In the genomic region with DNA sequence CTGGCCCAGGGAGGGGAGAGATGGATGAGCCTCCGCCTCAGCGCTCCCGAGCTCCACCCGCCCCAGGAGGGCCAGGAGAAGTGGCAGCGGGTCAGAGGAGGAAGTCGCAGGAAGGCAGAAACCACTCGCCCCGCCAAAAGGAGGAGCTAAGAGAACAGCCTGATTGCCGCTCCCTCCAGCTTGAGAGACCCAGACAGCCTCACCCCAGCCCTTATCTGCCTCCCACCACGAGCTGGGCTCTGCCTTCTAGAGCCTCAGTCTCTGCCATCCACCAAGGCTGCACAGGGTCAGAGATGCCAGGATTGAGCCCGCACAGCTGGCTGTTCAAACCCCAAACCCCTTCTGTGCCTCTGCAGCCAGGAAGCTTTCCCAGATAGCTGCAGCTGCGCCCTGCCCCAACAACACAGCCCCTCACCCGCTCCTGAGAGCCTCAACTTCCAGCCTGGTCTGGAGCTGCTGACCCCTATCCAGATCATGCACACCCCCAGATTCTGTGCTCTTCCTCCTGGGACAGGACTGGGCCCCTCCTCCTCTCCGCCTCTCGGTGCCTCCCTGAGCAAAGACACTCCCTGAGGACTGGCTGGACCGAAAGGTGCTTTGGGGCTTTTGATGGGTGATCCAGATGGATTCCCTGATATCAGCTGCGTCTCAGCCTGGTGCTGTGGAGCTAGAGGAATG, we compare ENCODE assay signal across 8 cellular contexts. TPM values are rescaled to one million over a fixed set of nuclear protein-coding genes. Genes with fewer than 3 reads are reported as not detected.
DNase-seq lines count a peak whose midpoint lies in the region; ATAC-seq and TF ChIP-seq lines count a peak whose summit lies in the region.

No MANE protein-coding gene starts in this region.

- TF ChIP-seq RAD21 in IMR-90 (IDR thresholded peaks at IDR 0.05; ENCODE audit: low read length), result no peak

- H3K56ac ChIP-seq in IMR-90 (ENCODE audit: extremely low read depth, insufficient read depth, low read length), result no peak overlapping the region

- peak overlapping the region; percentile 39; the same call in 1 of the 2 replicates for H3K4me2 ChIP-seq in IMR-90 (ENCODE audit: low read depth, low read length)

- TF ChIP-seq CTCF in GM12872 (IDR thresholded peaks at IDR 0.05; ENCODE audit: insufficient read depth, low read depth, low read length) (0 out of 3 replicates have a peak, but pooled peaks have one; percentile 8), IMR-90 (conservative IDR thresholded peaks at IDR 0.05; ENCODE audit: low read depth, low read length) (no peak), heart left ventricle (IDR thresholded peaks at IDR 0.05) (peak in 3 of 12 donors; percentile 3 to 25 (median 10))

- peak overlapping the region in 1 of 2 experiments; percentile 79; a peak in 2 of 4 replicates for H4K8ac ChIP-seq in IMR-90 (ENCODE audit: low read depth in 2 of 2, low read length in 2 of 2)

- peak overlapping the region; percentile 94 for H2AFZ ChIP-seq in IMR-90 (replicated peaks; ENCODE audit: low read length, poor library complexity)

- peaks cover 8% of the 10 kb centered on the region; the same call in 1 of the 2 replicates for H3K4me1 ChIP-seq in IMR-90 (ENCODE audit: control insufficient read depth, insufficient read depth, low read length)
- peaks cover 0 to 46% (median 21%) of the 10 kb centered on the region in 12 donors for H3K4me1 ChIP-seq in heart left ventricle

- H3K18ac ChIP-seq in IMR-90 (ENCODE audit: low read depth, low read length), result no peak overlapping the region

- H4K20me1 ChIP-seq in IMR-90 (ENCODE audit: insufficient read depth, low read length), result no peaks in the 10 kb centered on the region

- 15% methylated on average over 2 of the region's 17 CpGs; no CpG with 5 or more reads in 1 of the 2 experiments for WGBS in IMR-90 (ENCODE audit: extremely low coverage in 2 of 2, insufficient read length in 1 of 2), 2 experiments
- WGBS in heart left ventricle, 4 donors, result 25 to 38% (median 27%) methylated on average over 15 to 17 of the region's 17 CpGs

- H3K9me1 ChIP-seq in IMR-90 (ENCODE audit: insufficient read depth, low read length), result peaks cover 4% of the 10 kb centered on the region; the same call in 1 of the 2 replicates

- peaks cover 51% of the 10 kb centered on the region for H3K27me3 ChIP-seq in IMR-90 (ENCODE audit: control insufficient read depth, insufficient read depth, low read length)
- H3K27me3 ChIP-seq in heart left ventricle, result peaks cover 3 to 29% (median 11%) of the 10 kb centered on the region in 9 donors

- in situ Hi-C loops in IMR-90 (cut with MboI; ENCODE audit: low sequenced_read_pairs), result no loop called here

- H2AK9ac ChIP-seq in IMR-90 (replicated peaks; ENCODE audit: low read depth, low read length, poor library complexity), result no peak overlapping the region

- TF ChIP-seq POLR2A in IMR-90 (IDR thresholded peaks at IDR 0.05; ENCODE audit: low read depth, low read length) (no peak), heart left ventricle (IDR thresholded peaks at IDR 0.05) (no peak)

- no peak overlapping the region for H3K14ac ChIP-seq in IMR-90 (replicated peaks; ENCODE audit: low read depth, low read length)

- intact Hi-C loops in IMR-90 (cut with micrococcal nuclease), result no loop called here
- intact Hi-C loops in heart left ventricle (cut with DNase I), result loop anchor here in 1 of 10 donors (5.0 kb wide), 1 partner anchor 37 kb away; no protein-coding TSS in a partner anchor

- no TSS peak for BruUV-seq in IMR-90 (replicated peaks; lab: Mats Ljungman, UMichigan)

- H2BK120ac ChIP-seq in IMR-90 (ENCODE audit: low read depth, low read length), result no peak overlapping the region

- no peak overlapping the region for H3K23ac ChIP-seq in IMR-90 (ENCODE audit: low read depth, low read length)

- no peak overlapping the region for H3K4ac ChIP-seq in IMR-90 (ENCODE audit: low read depth, low read length)

- H2BK5ac ChIP-seq in IMR-90 (ENCODE audit: low read depth, low read length, poor library complexity, severe bottlenecking), result no peak overlapping the region

- H3K9me3 ChIP-seq in IMR-90 (ENCODE audit: control insufficient read depth, insufficient read depth, low read length) (no peaks in the 10 kb centered on the region), heart left ventricle (no peaks in the 10 kb centered on the region)

- no peak overlapping the region for H3K4me3 ChIP-seq in IMR-90 (ENCODE audit: insufficient read depth, low read depth, low read length)
- peak overlapping the region in 10 of 12 donors; percentile 21 to 69 (median 56) for H3K4me3 ChIP-seq in heart left ventricle

- no peak overlapping the region for H2AK5ac ChIP-seq in IMR-90 (ENCODE audit: low read depth, low read length)

- ATAC-seq in IMR-90 (ENCODE audit: low read depth), result peak; percentile 71
- peak in 3 of 4 donors; percentile 67 to 73 (median 72) for ATAC-seq in heart left ventricle
- ATAC-seq in GM21390 (IDR thresholded peaks at IDR 0.05; ENCODE audit: unreplicated experiment), result no peak
- no peak for ATAC-seq in HG02759 (IDR thresholded peaks at IDR 0.05; ENCODE audit: unreplicated experiment)

- no peak overlapping the region for H2BK15ac ChIP-seq in IMR-90 (ENCODE audit: low read depth, low read length)

- H2BK20ac ChIP-seq in IMR-90 (ENCODE audit: low read depth, low read length), result no peak overlapping the region

- H3K27ac ChIP-seq in IMR-90 (ENCODE audit: insufficient read depth, low read length) (no peak overlapping the region), heart left ventricle (peak overlapping the region in 11 of 12 donors; percentile 0 to 86 (median 40))

- no peak overlapping the region for H3K9ac ChIP-seq in IMR-90 (ENCODE audit: low read depth, low read length)

- CTCF ChIA-PET in IMR-90 (lab: Yijun Ruan, JAX), result interaction anchor here (0.7 to 1.0 kb wide), 2 partner anchors 43 to 1355 kb away, joined by 3 to 5 read pairs; no protein-coding TSS in a partner anchor

- dilution Hi-C loops in IMR-90 (cut with HindIII; ENCODE audit: low sequenced_read_pairs, unreplicated experiment), result no loop called here

- DNase-seq in IMR-90, result no peak
- DNase-seq in SHP77 (lab: John Stamatoyannopoulos, UW), result peak; percentile 77 to 83
- peak; percentile 61 for DNase-seq in activated effector memory CD4-positive, alpha-beta T cell treated with Interleukin-2 at 50 U/mL for 16 hours
- DNase-seq in heart left ventricle, result peak; percentile 65 to 82 (median 68)
- DNase-seq in renal cortical epithelial cell (ENCODE audit: low read depth), result peak; percentile 9

- no peak overlapping the region for H4K5ac ChIP-seq in IMR-90 (ENCODE audit: low read depth, low read length)

- H3K36me3 ChIP-seq in IMR-90 (ENCODE audit: control insufficient read depth, insufficient read depth, low read length) (no peaks in the 10 kb centered on the region), heart left ventricle (no peaks in the 10 kb centered on the region)

- no peaks in the 10 kb centered on the region for H3K79me1 ChIP-seq in IMR-90 (ENCODE audit: low read depth in 1 of 2, low read length in 2 of 2)

- POLR2A ChIA-PET in IMR-90 (lab: Charles Lee; ENCODE audit: unreplicated experiment), result no interaction called here

- H4K91ac ChIP-seq in IMR-90 (ENCODE audit: insufficient read depth, low read depth, low read length), result no peak overlapping the region

TF ChIP-seq in IMR-90, 13 proteins besides CTCF, POLR2A, EP300 and RAD21:
- TF ChIP-seq NFE2L2 (IDR thresholded peaks at IDR 0.05; ENCODE audit: low read depth, low read length), result no peak
- TF ChIP-seq MAZ (IDR thresholded peaks at IDR 0.05; ENCODE audit: borderline replicate concordance, low read depth, low read length), result no peak
- TF ChIP-seq RFX5 (IDR thresholded peaks at IDR 0.05; ENCODE audit: low read depth, low read length), result no peak
- no peak for TF ChIP-seq CEBPB (IDR thresholded peaks at IDR 0.05; ENCODE audit: low read depth, low read length)
- TF ChIP-seq BHLHE40 (IDR thresholded peaks at IDR 0.05; ENCODE audit: low read depth, low read length), result no peak
- TF ChIP-seq MAFK (IDR thresholded peaks at IDR 0.05; ENCODE audit: low read depth, low read length), result no peak
- TF ChIP-seq RCOR1 (IDR thresholded peaks at IDR 0.05; ENCODE audit: insufficient replicate concordance, low read length), result no peak
- TF ChIP-seq ELK1 (IDR thresholded peaks at IDR 0.05; ENCODE audit: borderline replicate concordance, low read depth, low read length), result no peak

RNA-seq across cellular contexts. Expression of gene ATP2A3, which starts 1.0 kb away (rescaled TPM):
- total RNA-seq in IMR-90 (2012; rRNA removed) (0.18 and 0.28 TPM in 2 replicates), heart left ventricle (10 to 100 TPM in 1 of 9 donors, 1 to 10 TPM in 8; 3.3 to 19.7 (median 7.0) TPM), renal cortical epithelial cell (0.30 TPM in 1 of 2 replicates, not detected in the other)
- polyA plus RNA-seq in IMR-90 (2012; rRNA removed) (0.63 and 0.76 TPM in 2 replicates), heart left ventricle (10 to 100 TPM in 1 of 2 donors, 1 to 10 TPM in 1; 5.1 to 21.8 TPM)
- 0.56 and 1.3 TPM in 2 replicates for polyA plus RNA-seq in IMR-90 (2012; cell fraction: cytosol; rRNA removed)
- 2.3 and 3.6 TPM in 2 replicates for polyA plus RNA-seq in IMR-90 (2012; cell fraction: nucleus; rRNA removed; ENCODE audit: low replicate concordance)

RNA-seq across cellular contexts. Expression of gene P2RX1, which starts 49.0 kb away (rescaled TPM):
- total RNA-seq in IMR-90 (2012; rRNA removed) (not detected in 2 replicates), heart left ventricle (1 to 10 TPM in 2 of 9 donors, under 1 TPM in 7; 0.22 to 5.5 (median 0.52) TPM), renal cortical epithelial cell (not detected in 2 replicates)
- polyA plus RNA-seq in IMR-90 (2012; rRNA removed) (not detected in 2 replicates), heart left ventricle (1 to 10 TPM in 1 of 2 donors, under 1 TPM in 1; 0.19 to 1.4 TPM)
- not detected in 2 replicates for polyA plus RNA-seq in IMR-90 (2012; cell fraction: cytosol; rRNA removed)
- polyA plus RNA-seq in IMR-90 (2012; cell fraction: nucleus; rRNA removed; ENCODE audit: low replicate concordance), result 0.09 and 0.10 TPM in 2 replicates

Comparison
In these comparisons a context has a peak if more than half of its experiments do, and no peak if none do; other contexts are left out.
1. ATAC-seq: peak in IMR-90 (single experiment) and heart left ventricle (3 of 4); none in GM21390 (single experiment) and HG02759 (single experiment).